Comparison of ENCODE assay signal across 9 cellular contexts in genomic region chr13:44879452-44880058, GRCh38.
A peak's percentile ranks its signal among the peaks of the same experiment; 100 is the strongest.
DNase-seq lines count a peak whose midpoint lies in the region; ATAC-seq, FAIRE-seq and TF ChIP-seq lines count a peak whose summit lies in the region.
"Had no signal": no experiment of that assay in that cellular context is flagged by ENCODE, and none has a peak within 500 bp of the region (broad histone marks: within the 10 kb centered on the region; RNA-seq: fewer than 3 reads in every experiment).

No MANE protein-coding gene starts in this region.

- DNase-seq in AG09319 (ENCODE audit: extremely low read depth, low read depth): peak; percentile 27
- peak; percentile 8 for DNase-seq in GM18507 (ENCODE audit: extremely low spot score, insufficient read length, low read depth)
- DNase-seq in SK-MEL-5 (ENCODE audit: low read depth, low spot score): peak; percentile 62
- DNase-seq in foreskin keratinocyte: peak in 1 of 2 donors; percentile 36
- no peak for DNase-seq in GF-D8 (lab: John Stamatoyannopoulos, UW)
- DNase-seq in NCI-H345 (lab: John Stamatoyannopoulos, UW): no peak

- ATAC-seq in foreskin keratinocyte: no peak
- ATAC-seq in HG02623 (IDR thresholded peaks at IDR 0.05; ENCODE audit: unreplicated experiment): no peak
- no peak for ATAC-seq in GM21619 (IDR thresholded peaks at IDR 0.05; ENCODE audit: unreplicated experiment)

- H3K27me3 ChIP-seq in foreskin keratinocyte: no peaks in the 10 kb centered on the region

- no peak overlapping the region for H3K27ac ChIP-seq in foreskin keratinocyte
- H3K27ac ChIP-seq: epithelial cell of prostate had no signal

- in situ Hi-C loops in SK-MEL-5 (cut with HindIII; ENCODE audit: low pct_unique_long_range_greater_than_20kb, low sequenced_read_pairs): no loop called here

- TF ChIP-seq CTCF in AG09319 (IDR thresholded peaks at IDR 0.05; ENCODE audit: low read depth, low read length) (peak; percentile 55), foreskin keratinocyte (conservative IDR thresholded peaks at IDR 0.05) (peak; percentile 70)

- H3K4me1 ChIP-seq in foreskin keratinocyte: no peaks in the 10 kb centered on the region

- FAIRE-seq in GM18507 (lab: Jason Lieb, UNC): peak; percentile 77

Comparison
In these comparisons a context has a peak if more than half of its experiments do, and no peak if none do; other contexts are left out.
1. DNase-seq: peak in AG09319 (single experiment), GM18507 (single experiment) and SK-MEL-5 (single experiment); none in GF-D8 (single experiment) and NCI-H345 (single experiment).